29 cellular contexts compared by ENCODE assay signal in the genomic region with DNA sequence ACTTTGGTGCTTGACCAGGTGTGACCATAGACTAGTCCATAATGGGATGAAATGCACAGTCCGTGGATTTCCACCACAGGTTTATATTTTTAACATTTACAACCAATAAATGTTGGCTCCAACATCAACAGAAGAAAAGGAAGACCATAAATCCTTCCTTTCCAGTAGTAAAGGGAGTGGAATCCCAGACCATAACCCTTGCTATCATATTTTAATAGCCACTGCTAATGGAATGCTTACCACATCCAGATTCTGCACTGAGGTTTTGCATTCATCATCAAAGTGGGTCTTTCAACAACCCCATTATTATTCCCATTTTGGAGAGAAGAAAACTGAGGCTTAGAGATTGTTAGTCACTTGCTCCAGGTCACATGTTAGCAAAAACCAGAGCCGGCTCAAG.
DNase-seq lines count a peak whose midpoint lies in the region; ATAC-seq, FAIRE-seq and TF ChIP-seq lines count a peak whose summit lies in the region.
"Had no signal": no experiment of that assay in that cellular context is flagged by ENCODE, and none has a peak within 500 bp of the region (broad histone marks: within the 10 kb centered on the region; RNA-seq: fewer than 3 reads in every experiment).

No MANE protein-coding gene starts in this region.

- H3K36me3 ChIP-seq in astrocyte (ENCODE audit: insufficient read depth, low read length) (no peaks in the 10 kb centered on the region), vagina (no peaks in the 10 kb centered on the region)
- H3K36me3 ChIP-seq: BE2C, BLaER1 had no signal

- peaks cover 8% of the 10 kb centered on the region for H3K27me3 Mint-ChIP-seq in astrocyte (ENCODE audit: low read depth, unreplicated experiment)

- no peak overlapping the region for H3K27ac Mint-ChIP-seq in astrocyte (ENCODE audit: unreplicated experiment)
- H3K27ac Mint-ChIP-seq: CD14-positive monocyte; CD4-positive, alpha-beta memory T cell; CD4-positive, CD25-positive, alpha-beta regulatory T cell; CD8-positive, alpha-beta memory T cell had no signal

- intact Hi-C loops in vagina (cut with DNase I) = no loop called here

- DNase-seq in A172 (ENCODE audit: low spot score) = peak; percentile 32
- DNase-seq in M059J (ENCODE audit: low read depth) = peak; percentile 30
- DNase-seq in astrocyte (ENCODE audit: low read depth) = peak; percentile 36
- DNase-seq in fibroblast of villous mesenchyme (ENCODE audit: low read depth) = peak; percentile 60
- DNase-seq in EL = no peak
- DNase-seq in vagina (ENCODE audit: extremely low spot score in 2 of 2) = no peak
- no peak for DNase-seq in iPS-NIHi11 (ENCODE audit: low spot score)
- DNase-seq: ACHN; BE2C; C1 segment of cervical spinal cord; CD4-positive, alpha-beta memory T cell; CD4-positive, CD25-positive, alpha-beta regulatory T cell; CD8-positive, alpha-beta memory T cell; COR-L47; DMS 273 treated with DMSO at 0.1 percent for 48 hours; DMS153; DMS53; DMS79; DND-41; GDM1 had no signal

- H2AFZ ChIP-seq in astrocyte (ENCODE audit: low read depth, low read length) = no peak overlapping the region

- H3K79me2 ChIP-seq in astrocyte (ENCODE audit: insufficient read depth, low read length) = no peaks in the 10 kb centered on the region

- peaks cover 7% of the 10 kb centered on the region for H3K4me1 Mint-ChIP-seq in astrocyte (ENCODE audit: low read depth, unreplicated experiment)
- H3K4me1 Mint-ChIP-seq: CD14-positive monocyte; CD8-positive, alpha-beta memory T cell had no signal

- no peak overlapping the region for H3K4me3 ChIP-seq in astrocyte (ENCODE audit: insufficient read depth, low read depth, low read length)
- no peak overlapping the region for H3K4me3 ChIP-seq in fibroblast of villous mesenchyme (ENCODE audit: low read depth, low read length)
- no peak overlapping the region for H3K4me3 ChIP-seq in vagina
- H3K4me3 ChIP-seq: BLaER1, GM12878 had no signal

- no peak overlapping the region for H3K4me3 Mint-ChIP-seq in astrocyte (ENCODE audit: unreplicated experiment)
- H3K4me3 Mint-ChIP-seq: CD14-positive monocyte; CD4-positive, alpha-beta memory T cell; CD4-positive, CD25-positive, alpha-beta regulatory T cell; CD8-positive, alpha-beta memory T cell had no signal

- no peaks in the 10 kb centered on the region for H3K9me3 ChIP-seq in astrocyte (ENCODE audit: insufficient read depth, low read depth, low read length)
- H3K9me3 ChIP-seq in vagina = no peaks in the 10 kb centered on the region
- H3K9me3 ChIP-seq: BE2C, BLaER1 had no signal

- no peak for TF ChIP-seq CTCF in astrocyte (IDR thresholded peaks at IDR 0.05; ENCODE audit: insufficient read depth, low read depth, low read length)
- no peak for TF ChIP-seq CTCF in fibroblast of villous mesenchyme (IDR thresholded peaks at IDR 0.05; ENCODE audit: insufficient read depth, low read depth, low read length)
- TF ChIP-seq CTCF in vagina (IDR thresholded peaks at IDR 0.05) = no peak

- peaks cover 20% of the 10 kb centered on the region for H3K4me1 ChIP-seq in astrocyte (ENCODE audit: insufficient read depth, low read length)
- no peaks in the 10 kb centered on the region for H3K4me1 ChIP-seq in vagina
- H3K4me1 ChIP-seq: BE2C had no signal

- H3K9me3 Mint-ChIP-seq in astrocyte (ENCODE audit: unreplicated experiment) = peaks cover 3% of the 10 kb centered on the region
- H3K9me3 Mint-ChIP-seq: CD8-positive, alpha-beta memory T cell had no signal

- no peak overlapping the region for H3K4me2 ChIP-seq in astrocyte (ENCODE audit: low read length)

- H4K20me1 ChIP-seq in astrocyte (ENCODE audit: insufficient read depth, low read length) = no peaks in the 10 kb centered on the region
- H4K20me1 ChIP-seq: BLaER1 had no signal

- H3K36me3 Mint-ChIP-seq in astrocyte (ENCODE audit: low read depth, unreplicated experiment) = peaks cover 4% of the 10 kb centered on the region
- H3K36me3 Mint-ChIP-seq: CD14-positive monocyte; CD4-positive, CD25-positive, alpha-beta regulatory T cell; CD8-positive, alpha-beta memory T cell had no signal

- H3K27me3 ChIP-seq in astrocyte (ENCODE audit: insufficient read depth, low read length) (no peaks in the 10 kb centered on the region), vagina (no peaks in the 10 kb centered on the region)
- H3K27me3 ChIP-seq: BLaER1 had no signal

- no peak overlapping the region for H3K27ac ChIP-seq in astrocyte (ENCODE audit: low read depth, low read length)
- H3K27ac ChIP-seq in vagina = no peak overlapping the region
- H3K27ac ChIP-seq: 22Rv1, BLaER1 had no signal

- ATAC-seq in GM19035 (IDR thresholded peaks at IDR 0.05; ENCODE audit: unreplicated experiment) = no peak
- ATAC-seq: GM12878 had no signal

- TF ChIP-seq POLR2A in vagina (IDR thresholded peaks at IDR 0.05) = no peak

- FAIRE-seq in astrocyte (lab: Jason Lieb, UNC) = no peak
- FAIRE-seq: A204.1, GM12878, GM12892, GM18507, GM19239 had no signal

- no peak overlapping the region for H3K9ac ChIP-seq in astrocyte (ENCODE audit: low read length)
- H3K9ac ChIP-seq: BLaER1 had no signal

Comparison
In these comparisons a context has a peak if more than half of its experiments do, and no peak if none do; other contexts are left out.
1. DNase-seq: peak in A172 (single experiment), M059J (single experiment), astrocyte (single experiment) and fibroblast of villous mesenchyme (single experiment); none in EL (single experiment), vagina (0 of 2) and iPS-NIHi11 (single experiment).